ENCODE assay signal across 8 cellular contexts in genomic region chr7:143380646-143381426, GRCh38. TPM values are rescaled to one million over a fixed set of nuclear protein-coding genes. Genes with fewer than 3 reads are reported as not detected.
DNase-seq lines count a peak whose midpoint lies in the region; ATAC-seq, FAIRE-seq and TF ChIP-seq lines count a peak whose summit lies in the region.

ZYX (plus strand) TSS chr7:143381345; CDS start chr7:143381572, 227 bp downstream.

- DNase-seq in NCI-H345 treated with DMSO at 0.1 percent for 48 hours (lab: John Stamatoyannopoulos, UW; ENCODE audit: unreplicated experiment) (peak; percentile 48), cerebellar nuclear complex (lab: John Stamatoyannopoulos, UW) (peak; percentile 44 to 53), kidney (peak; percentile 99)
- DNase-seq in activated CD4-positive, alpha-beta T cell treated with anti-CD3 and anti-CD28 coated beads for 1 hour: peak; percentile 83
- peak; percentile 76 to 87 for DNase-seq in stimulated activated CD4-positive, alpha-beta T cell treated with anti-CD3 and anti-CD28 coated beads, Interleukin-15, amount 100 ng/mL, for 48 hours (ENCODE audit: low read depth in 2 of 2)

- H3K9me3 ChIP-seq in kidney (ENCODE audit: control insufficient read depth in 1 of 2, low read length in 2 of 2): no peaks in the 10 kb centered on the region

- H3K36me3 ChIP-seq in ACC112 (ENCODE audit: insufficient read depth, low read length): peaks cover 3% of the 10 kb centered on the region; the same call in 1 of the 2 replicates
- H3K36me3 ChIP-seq in kidney (ENCODE audit: control insufficient read depth in 1 of 2, insufficient read depth in 2 of 2, low read length in 2 of 2): peaks cover 0 to 4% of the 10 kb centered on the region in 2 donors

- TF ChIP-seq CTCF in kidney (IDR thresholded peaks at IDR 0.05; ENCODE audit: borderline replicate concordance, extremely low read depth, insufficient read depth): no peak

- H2AFZ ChIP-seq in ACC112 (ENCODE audit: low read length, unreplicated experiment): peak within 1 kb of the TSS; percentile 89

- no peak for FAIRE-seq in kidney (lab: Jason Lieb, UNC)

- H3K27me3 ChIP-seq in ACC112 (ENCODE audit: insufficient read depth, low read length): no peaks in the 10 kb centered on the region

- peak; percentile 52 for ATAC-seq in GM18870 (IDR thresholded peaks at IDR 0.05; ENCODE audit: unreplicated experiment)
- ATAC-seq in HG03108 (IDR thresholded peaks at IDR 0.05; ENCODE audit: unreplicated experiment): peak; percentile 73

- H3K9ac ChIP-seq in kidney (ENCODE audit: low read length in 2 of 2): peak within 1 kb of the TSS; percentile 87 to 91

- H3K4me1 ChIP-seq in ACC112 (ENCODE audit: control insufficient read depth, insufficient read depth, low read length, unreplicated experiment) (peaks cover 42% of the 10 kb centered on the region), kidney (ENCODE audit: control insufficient read depth in 1 of 2, insufficient read depth in 1 of 2, low read depth in 1 of 2, low read length in 2 of 2) (peaks cover 9 to 21% of the 10 kb centered on the region in 2 donors)

- H3K27ac ChIP-seq in ACC112 (ENCODE audit: low read depth, low read length) (peak within 1 kb of the TSS; percentile 96), kidney (ENCODE audit: low read depth in 2 of 2, low read length in 2 of 2) (peak within 1 kb of the TSS; percentile 97 to 98)

- H3K79me2 ChIP-seq in ACC112 (ENCODE audit: control insufficient read depth, insufficient read depth, low read length, unreplicated experiment): peaks cover 65% of the 10 kb centered on the region

- peak within 1 kb of the TSS; percentile 93 for H3K4me3 ChIP-seq in ACC112 (ENCODE audit: low read depth, low read length)
- peak within 1 kb of the TSS; percentile 77 to 82 for H3K4me3 ChIP-seq in kidney (ENCODE audit: low read length in 2 of 2)

- intact Hi-C loops in kidney (cut with DNase I): no loop called here

RNA-seq across cellular contexts. Expression of gene ZYX, which starts in this region (rescaled TPM):
- total RNA-seq in kidney: 193 TPM
- 50.1 TPM for polyA plus RNA-seq in kidney (ENCODE audit: insufficient read depth, low read depth, low replicate concordance)

Comparison
In these comparisons a context has a peak if more than half of its experiments do, and no peak if none do; other contexts are left out.
1. Peak in every context shown above with its lines: DNase-seq, ATAC-seq, H3K4me3 ChIP-seq and H3K27ac ChIP-seq.
2. DNase-seq: peak in every context shown above with its lines; median percentile 99 in kidney; 83 in activated CD4-positive, alpha-beta T cell treated with anti-CD3 and anti-CD28 coated beads for 1 hour; 82 in stimulated activated CD4-positive, alpha-beta T cell treated with anti-CD3 and anti-CD28 coated beads, Interleukin-15, amount 100 ng/mL, for 48 hours; 48 in cerebellar nuclear complex; 48 in NCI-H345 treated with DMSO at 0.1 percent for 48 hours.